ENCODE assay signal across 9 cellular contexts in genomic region chr5:41794478-41794877, GRCh38.
DNase-seq lines count a peak whose midpoint lies in the region; ATAC-seq and TF ChIP-seq lines count a peak whose summit lies in the region.
"Had no signal": no experiment of that assay in that cellular context is flagged by ENCODE, and none has a peak within 500 bp of the region (broad histone marks: within the 10 kb centered on the region; RNA-seq: fewer than 3 reads in every experiment).

No MANE protein-coding gene starts in this region.

- H3K27ac Mint-ChIP-seq in nephron: peak overlapping the region; percentile 99

- ATAC-seq in HG03039 (IDR thresholded peaks at IDR 0.05; ENCODE audit: unreplicated experiment): no peak

- peaks cover 14% of the 10 kb centered on the region for H3K36me3 Mint-ChIP-seq in nephron (ENCODE audit: low read depth)

- no peaks in the 10 kb centered on the region for H3K9me3 Mint-ChIP-seq in nephron

- no peaks in the 10 kb centered on the region for H3K27me3 Mint-ChIP-seq in nephron (ENCODE audit: low read depth)

- no peak for TF ChIP-seq CTCF in nephron (IDR thresholded peaks at IDR 0.05; ENCODE audit: unreplicated experiment in 3 of 3)

- in situ Hi-C loops in KBM-7 (cut with MboI; ENCODE audit: low pct_unique_long_range_greater_than_20kb, low sequenced_read_pairs): no loop called here

- peak overlapping the region in 2 of 3 experiments; percentile 9 to 47 for H3K4me3 Mint-ChIP-seq in nephron

- DNase-seq in COLO829 (ENCODE audit: low spot score): peak; percentile 8
- peak; percentile 84 for DNase-seq in NCI-H226
- DNase-seq in dermis microvascular lymphatic vessel endothelial cell (ENCODE audit: low read depth in 2 of 2): peak; percentile 42 to 97
- DNase-seq in KBM-7: no peak
- DNase-seq in iPS-NIHi11 (ENCODE audit: low spot score): no peak
- DNase-seq in NCI-H2107 treated with DMSO at 0.1 percent for 48 hours (lab: John Stamatoyannopoulos, UW; ENCODE audit: unreplicated experiment): no peak
- DNase-seq: NCI-H510A had no signal

- peaks cover 57% of the 10 kb centered on the region for H3K4me1 Mint-ChIP-seq in nephron

Comparison
In these comparisons a context has a peak if more than half of its experiments do, and no peak if none do; other contexts are left out.
1. DNase-seq: peak in COLO829 (single experiment), NCI-H226 (single experiment) and dermis microvascular lymphatic vessel endothelial cell (2 of 2); none in KBM-7 (single experiment), iPS-NIHi11 (single experiment) and NCI-H2107 treated with DMSO at 0.1 percent for 48 hours (single experiment).